In the genomic region with DNA sequence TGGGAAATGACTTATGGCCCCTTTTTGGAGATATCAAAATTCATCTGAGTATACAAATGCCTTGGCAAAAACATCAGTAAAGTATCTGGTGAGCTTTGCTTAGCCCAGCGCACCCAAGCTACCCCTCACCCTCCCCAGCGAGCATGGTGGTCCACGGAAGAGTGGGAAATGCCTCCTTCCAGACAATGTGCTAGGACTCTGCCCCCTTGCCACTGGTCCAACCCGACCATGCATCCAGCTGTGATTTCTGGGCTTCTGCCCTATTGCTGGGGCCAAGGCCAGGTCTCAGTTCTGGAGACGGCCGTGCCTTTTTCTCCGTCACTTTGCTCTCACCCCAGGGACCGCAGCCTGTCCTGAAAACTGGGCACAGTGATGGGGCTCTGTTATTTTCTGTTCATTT, we compare ENCODE assay signal across 30 cellular contexts. TPM values are rescaled to one million over a fixed set of nuclear protein-coding genes. Genes with fewer than 3 reads are reported as not detected.
"Had no signal": no experiment of that assay in that cellular context is flagged by ENCODE, and none has a peak within 500 bp of the region (broad histone marks: within the 10 kb centered on the region; RNA-seq: fewer than 3 reads in every experiment).

No MANE protein-coding gene starts in this region.

- H3K27me3 ChIP-seq: uterus had no signal

- H3K4me3 ChIP-seq: dorsolateral prefrontal cortex, skin epidermis, thoracic aorta, uterus had no signal

- H3K9me3 ChIP-seq: thoracic aorta, uterus had no signal

- H3K4me1 ChIP-seq: parathyroid adenoma, uterus had no signal

- H3K27me3 Mint-ChIP-seq: T-cell, type B pancreatic cell had no signal

- H3K36me3 Mint-ChIP-seq: activated CD8-positive, alpha-beta memory T cell treated with anti-CD3 and anti-CD28 coated beads, Interleukin-2, amount 10 ng/mL, durations not matched to agents 7 days and 5 days; activated naive CD4-positive, alpha-beta T cell treated with anti-CD3 and anti-CD28 coated beads, Interleukin-2, amount 50 U/mL, for 72 hours; naive B cell; T-cell; type B pancreatic cell had no signal

- H3K36me3 ChIP-seq: thoracic aorta, uterus had no signal

- ATAC-seq: activated CD8-positive, alpha-beta memory T cell treated with anti-CD3 and anti-CD28 coated beads, Interleukin-2, amount 10 ng/mL, durations not matched to agents 7 days and 5 days; activated CD8-positive, alpha-beta T cell treated with anti-CD3 and anti-CD28 coated beads, Interleukin-2, amount 10 ng/mL, durations not matched to agents 7 days and 5 days; activated naive CD4-positive, alpha-beta T cell treated with anti-CD3 and anti-CD28 coated beads, Interleukin-2, amount 50 U/mL, for 72 hours; sciatic nerve; T-cell had no signal

- DNase-seq: activated B cell treated with CpG ODN at 0.5 μM for 24 hours; activated CD8-positive, alpha-beta memory T cell treated with anti-CD3 and anti-CD28 coated beads, Interleukin-2, amount 10 ng/mL, durations not matched to agents 7 days and 5 days; activated CD8-positive, alpha-beta T cell treated with anti-CD3 and anti-CD28 coated beads, Interleukin-2, amount 10 ng/mL, durations not matched to agents 7 days and 5 days; activated naive CD4-positive, alpha-beta T cell; activated T-cell treated with anti-CD3 and anti-CD28 coated beads, Interleukin-2, amount 50 U/mL, for 48 hours; dorsolateral prefrontal cortex; effector memory CD8-positive, alpha-beta T cell; erythroblast; mammary epithelial cell; naive B cell; stimulated activated CD4-positive, alpha-beta T cell treated with anti-CD3 and anti-CD28 coated beads, Interleukin-12 subunit alpha, Interleukin-12 subunit beta, amount 100 ng/mL, for 4 hours; stimulated activated CD4-positive, alpha-beta T cell treated with anti-CD3 and anti-CD28 coated beads, Interleukin-4, amount 100 ng/mL, for 1 hour; T-cell; uterus had no signal

- H3K27ac ChIP-seq: dorsolateral prefrontal cortex, parathyroid adenoma, skin epidermis, thoracic aorta, uterus had no signal

- H3K9ac ChIP-seq: parathyroid adenoma had no signal

- H3K4me3 Mint-ChIP-seq: activated B cell treated with CpG ODN at 0.5 μM for 24 hours; activated CD8-positive, alpha-beta memory T cell treated with anti-CD3 and anti-CD28 coated beads, Interleukin-2, amount 10 ng/mL, durations not matched to agents 7 days and 5 days; activated CD8-positive, alpha-beta T cell treated with anti-CD3 and anti-CD28 coated beads, Interleukin-2, amount 10 ng/mL, durations not matched to agents 7 days and 5 days; stimulated activated naive CD8-positive, alpha-beta T cell treated with anti-CD3 and anti-CD28 coated beads, Interleukin-15, Interleukin-2, amounts not matched to agents 100 ng/mL and 50 ng/mL, for 24 hours; T-cell; T-helper 2 cell treated with Interferon-gamma antibody and Interleukin-4, amounts not matched to agents 5 μg/mL and 100 μg/mL, for 36 hours; type B pancreatic cell had no signal

- H3K9me3 Mint-ChIP-seq: activated B cell treated with CpG ODN at 0.5 μM for 24 hours; activated naive CD4-positive, alpha-beta T cell treated with anti-CD3 and anti-CD28 coated beads, Interleukin-2, amount 50 U/mL, for 72 hours; effector memory CD8-positive, alpha-beta T cell; stimulated activated naive CD8-positive, alpha-beta T cell treated with anti-CD3 and anti-CD28 coated beads, Interleukin-15, Interleukin-2, amounts not matched to agents 100 ng/mL and 50 ng/mL, for 24 hours; T-cell; T-helper 2 cell treated with Interferon-gamma antibody and Interleukin-4, amounts not matched to agents 5 μg/mL and 100 μg/mL, for 36 hours; type B pancreatic cell had no signal

- H3K27ac Mint-ChIP-seq: activated B cell treated with CpG ODN at 0.5 μM for 24 hours; activated CD8-positive, alpha-beta memory T cell treated with anti-CD3 and anti-CD28 coated beads, Interleukin-2, amount 10 ng/mL, durations not matched to agents 7 days and 5 days; activated CD8-positive, alpha-beta T cell treated with anti-CD3 and anti-CD28 coated beads, Interleukin-2, amount 10 ng/mL, durations not matched to agents 7 days and 5 days; activated naive CD4-positive, alpha-beta T cell treated with anti-CD3 and anti-CD28 coated beads, Interleukin-2, amount 50 U/mL, for 72 hours; stimulated activated naive CD8-positive, alpha-beta T cell treated with anti-CD3 and anti-CD28 coated beads, Interleukin-15, Interleukin-2, amounts not matched to agents 100 ng/mL and 50 ng/mL, for 24 hours; T-cell; T-helper 2 cell treated with Interferon-gamma antibody and Interleukin-4, amounts not matched to agents 5 μg/mL and 100 μg/mL, for 36 hours; type B pancreatic cell had no signal

RNA-seq across cellular contexts. Expression of a gene that starts 31.8 kb away (rescaled TPM):
- total RNA-seq: activated B cell treated with CpG ODN at 0.5 μM for 24 hours; activated CD8-positive, alpha-beta T cell treated with anti-CD3 and anti-CD28 coated beads, Interleukin-2, amount 10 ng/mL, durations not matched to agents 7 days and 5 days; fibroblast of lung; uterus had no signal
- polyA plus RNA-seq: neural cell had no signal

RNA-seq across cellular contexts. Expression of a gene that starts 36.1 kb away (rescaled TPM):
- total RNA-seq: activated B cell treated with CpG ODN at 0.5 μM for 24 hours; activated CD8-positive, alpha-beta memory T cell treated with anti-CD3 and anti-CD28 coated beads, Interleukin-2, amount 10 ng/mL, durations not matched to agents 7 days and 5 days; activated CD8-positive, alpha-beta T cell treated with anti-CD3 and anti-CD28 coated beads, Interleukin-2, amount 10 ng/mL, durations not matched to agents 7 days and 5 days; activated naive CD4-positive, alpha-beta T cell treated with anti-CD3 and anti-CD28 coated beads, Interleukin-2, amount 50 U/mL, for 72 hours; bronchial epithelial cell; dorsolateral prefrontal cortex; fibroblast of lung; fibroblast of villous mesenchyme; liver; mammary epithelial cell; mucosa of gallbladder; pulmonary artery endothelial cell; sciatic nerve; subcutaneous adipose tissue; T-cell; thoracic aorta; uterus had no signal
- polyA plus RNA-seq: fibroblast of lung, liver, mammary epithelial cell, neural cell had no signal

RNA-seq across cellular contexts. Expression of a gene that starts 53.7 kb away (rescaled TPM):
- total RNA-seq: activated B cell treated with CpG ODN at 0.5 μM for 24 hours; activated CD8-positive, alpha-beta memory T cell treated with anti-CD3 and anti-CD28 coated beads, Interleukin-2, amount 10 ng/mL, durations not matched to agents 7 days and 5 days; activated CD8-positive, alpha-beta T cell treated with anti-CD3 and anti-CD28 coated beads, Interleukin-2, amount 10 ng/mL, durations not matched to agents 7 days and 5 days; activated naive CD4-positive, alpha-beta T cell treated with anti-CD3 and anti-CD28 coated beads, Interleukin-2, amount 50 U/mL, for 72 hours; bronchial epithelial cell; dorsolateral prefrontal cortex; fibroblast of lung; fibroblast of villous mesenchyme; liver; mammary epithelial cell; mucosa of gallbladder; pulmonary artery endothelial cell; sciatic nerve; subcutaneous adipose tissue; T-cell; thoracic aorta; uterus had no signal
- polyA plus RNA-seq: fibroblast of lung, liver, mammary epithelial cell, neural cell had no signal

RNA-seq across cellular contexts. Expression of a gene that starts 57.3 kb away (rescaled TPM):
- total RNA-seq: activated B cell treated with CpG ODN at 0.5 μM for 24 hours; activated CD8-positive, alpha-beta memory T cell treated with anti-CD3 and anti-CD28 coated beads, Interleukin-2, amount 10 ng/mL, durations not matched to agents 7 days and 5 days; activated CD8-positive, alpha-beta T cell treated with anti-CD3 and anti-CD28 coated beads, Interleukin-2, amount 10 ng/mL, durations not matched to agents 7 days and 5 days; activated naive CD4-positive, alpha-beta T cell treated with anti-CD3 and anti-CD28 coated beads, Interleukin-2, amount 50 U/mL, for 72 hours; bronchial epithelial cell; dorsolateral prefrontal cortex; fibroblast of lung; fibroblast of villous mesenchyme; liver; mammary epithelial cell; mucosa of gallbladder; pulmonary artery endothelial cell; sciatic nerve; subcutaneous adipose tissue; T-cell; thoracic aorta; uterus had no signal
- polyA plus RNA-seq: fibroblast of lung, liver, mammary epithelial cell, neural cell had no signal
